Comparison of ENCODE assay signal across 12 cellular contexts in genomic region chr4:7929530-7929951, GRCh38. TPM values are rescaled to one million over a fixed set of nuclear protein-coding genes. Genes with fewer than 3 reads are reported as not detected.
DNase-seq lines count a peak whose midpoint lies in the region; ATAC-seq, FAIRE-seq and TF ChIP-seq lines count a peak whose summit lies in the region.
"Had no signal": no experiment of that assay in that cellular context is flagged by ENCODE, and none has a peak within 500 bp of the region (broad histone marks: within the 10 kb centered on the region; RNA-seq: fewer than 3 reads in every experiment).

No MANE protein-coding gene starts in this region.

- intact Hi-C loops in colonic mucosa (cut with DNase I) (no loop called here), HepG2 (cut with micrococcal nuclease; ENCODE audit: unreplicated experiment) (loop anchor here (1.0 to 5.0 kb wide), 4 partner anchors 53 to 125 kb away; no protein-coding TSS in a partner anchor)

- no peak overlapping the region for H3K4me3 Mint-ChIP-seq in activated T-cell treated with anti-CD3 and anti-CD28 coated beads, Interleukin-2, amount 50 U/mL, for 24 hours
- H3K4me3 Mint-ChIP-seq: natural killer cell had no signal

- H3K4me2 ChIP-seq in HepG2 (ENCODE audit: low read depth, low read length) = no peak overlapping the region

- no TSS peak for BruUV-seq in HepG2 (replicated peaks; lab: Mats Ljungman, UMichigan)

- H2AFZ ChIP-seq in HepG2 (ENCODE audit: low read length) = no peak overlapping the region

- H3K9me3 Mint-ChIP-seq in activated T-cell treated with anti-CD3 and anti-CD28 coated beads, Interleukin-2, amount 50 U/mL, for 24 hours = peaks cover 2% of the 10 kb centered on the region

- H3K9me3 ChIP-seq in colonic mucosa (no peaks in the 10 kb centered on the region), HepG2 (ENCODE audit: low read length) (peaks cover 8% of the 10 kb centered on the region)

- no peaks in the 10 kb centered on the region for H3K36me3 ChIP-seq in colonic mucosa
- no peaks in the 10 kb centered on the region; a peak in 1 of 5 replicates for H3K36me3 ChIP-seq in HepG2 (replicated peaks in 1 of 2; ENCODE audit: control insufficient read depth in 1 of 2, insufficient read depth in 2 of 2, low read length in 2 of 2)

- FAIRE-seq in HepG2 (lab: Jason Lieb, UNC) (no peak), GM12891 (lab: Jason Lieb, UNC) (no peak)

- DNase-seq in activated T-cell treated with anti-CD3 and anti-CD28 coated beads, Interleukin-2, amount 50 U/mL, for 24 hours = no peak
- no peak for DNase-seq in activated T-cell treated with anti-CD3 and anti-CD28 coated beads, Interleukin-2, amount 50 U/mL, for 48 hours
- DNase-seq in colonic mucosa = peak; percentile 80
- DNase-seq in HepG2 (ENCODE audit: low spot score) = no peak
- peak; percentile 56 for DNase-seq in ureter (ENCODE audit: low spot score)
- no peak for DNase-seq in GM12891 (ENCODE audit: insufficient read length, low spot score)
- no peak for DNase-seq in foreskin fibroblast
- DNase-seq: activated CD4-positive, alpha-beta T cell treated with anti-CD3 and anti-CD28 coated beads for 48 hours; Karpas-422; natural killer cell; RPMI8226 had no signal

- no peak for TF ChIP-seq CTCF in colonic mucosa (IDR thresholded peaks at IDR 0.05)
- TF ChIP-seq CTCF in HepG2 (CRISPR knock-in tag; IDR thresholded peaks at IDR 0.05) = no peak
- no peak for TF ChIP-seq CTCF in foreskin fibroblast (IDR thresholded peaks at IDR 0.05; ENCODE audit: low read depth, low read length)

- no peak for TF ChIP-seq POLR2A in HepG2 (IDR thresholded peaks at IDR 0.05; ENCODE audit: insufficient read depth in 1 of 2, low read depth in 2 of 2, low read length in 2 of 2)
- TF ChIP-seq POLR2A in GM12891 (IDR thresholded peaks at IDR 0.05; ENCODE audit: low read depth, low read length) = no peak

- H3K4me1 ChIP-seq in colonic mucosa (peaks cover 6% of the 10 kb centered on the region), HepG2 (ENCODE audit: insufficient read depth, low read length) (peaks cover 26% of the 10 kb centered on the region)

- ATAC-seq in HepG2 = peak; percentile 60
- ATAC-seq in GM21723 (IDR thresholded peaks at IDR 0.05; ENCODE audit: unreplicated experiment) = no peak
- ATAC-seq: natural killer cell had no signal

- peak overlapping the region; percentile 1 for H3K27ac Mint-ChIP-seq in activated T-cell treated with anti-CD3 and anti-CD28 coated beads, Interleukin-2, amount 50 U/mL, for 24 hours
- H3K27ac Mint-ChIP-seq: natural killer cell had no signal

- TF ChIP-seq RAD21 in HepG2 (CRISPR knock-in tag; IDR thresholded peaks at IDR 0.05) = no peak

- CTCF ChIA-PET in HepG2 (lab: Yijun Ruan, JAX; ENCODE audit: low intra/inter-chr PET ratio, low total read pairs) = interaction anchor here (0.9 to 1.9 kb wide), 2 partner anchors 83 to 126 kb away, joined by 3 to 6 read pairs; no protein-coding TSS in a partner anchor

- no peak overlapping the region for H3K9ac ChIP-seq in colonic mucosa (ENCODE audit: low read depth in 2 of 2, low read length in 2 of 2)
- no peak overlapping the region for H3K9ac ChIP-seq in HepG2 (ENCODE audit: insufficient read depth, low read depth, low read length)

- no peaks in the 10 kb centered on the region for H4K20me1 ChIP-seq in HepG2 (ENCODE audit: insufficient read depth, low read length)

- in situ Hi-C loops in HepG2 (cut with HindIII; ENCODE audit: extremely low pct_ligation_motif_present, low pct_unique_long_range_greater_than_20kb) = no loop called here

- no peaks in the 10 kb centered on the region for H3K27me3 Mint-ChIP-seq in activated T-cell treated with anti-CD3 and anti-CD28 coated beads, Interleukin-2, amount 50 U/mL, for 24 hours

- no peaks in the 10 kb centered on the region for H3K27me3 ChIP-seq in colonic mucosa
- H3K27me3 ChIP-seq in HepG2 (ENCODE audit: control insufficient read depth in 1 of 2, insufficient read depth in 2 of 2, low read length in 2 of 2) = no peaks in the 10 kb centered on the region

- POLR2A ChIA-PET in HepG2 (lab: Yijun Ruan, JAX) = interaction anchor here (2.0 kb wide), 1 partner anchor 10 kb away, joined by 7 read pairs; the partner anchor contains the start of gene AFAP1

- H3K79me2 ChIP-seq in HepG2 (ENCODE audit: insufficient read depth, low read length) = peaks cover 10% of the 10 kb centered on the region

- peak overlapping the region; percentile 48 for H3K27ac ChIP-seq in colonic mucosa
- H3K27ac ChIP-seq in HepG2 (ENCODE audit: extremely low read length, insufficient read depth, low read length) = no peak overlapping the region

- H3K4me1 Mint-ChIP-seq in activated T-cell treated with anti-CD3 and anti-CD28 coated beads, Interleukin-2, amount 50 U/mL, for 24 hours (ENCODE audit: low read depth) = peaks cover 22% of the 10 kb centered on the region

- WGBS in HepG2 (ENCODE audit: low lambda C conversion rate) = 38% methylated on average over 3 of the region's 6 CpGs

- TF ChIP-seq EP300 in HepG2 (IDR thresholded peaks at IDR 0.05; ENCODE audit: low read depth in 2 of 2, low read length in 2 of 2) (no peak), HepG2 (CRISPR knock-in tag; IDR thresholded peaks at IDR 0.05; ENCODE audit: borderline replicate concordance) (no peak)

- H3K36me3 Mint-ChIP-seq in activated T-cell treated with anti-CD3 and anti-CD28 coated beads, Interleukin-2, amount 50 U/mL, for 24 hours (ENCODE audit: low read depth) = peaks cover 12% of the 10 kb centered on the region
- H3K36me3 Mint-ChIP-seq: natural killer cell had no signal

- H3K4me3 ChIP-seq in colonic mucosa (no peak overlapping the region), HepG2 (replicated peaks in 1 of 3; ENCODE audit: insufficient read depth in 1 of 3, low read depth in 2 of 3, low read length in 3 of 3) (no peak overlapping the region), foreskin fibroblast (ENCODE audit: low read depth in 1 of 2, low read length in 2 of 2) (no peak overlapping the region)

TF ChIP-seq in HepG2, 621 proteins besides CTCF, POLR2A, EP300 and RAD21:
- TF ChIP-seq ZNF441 (CRISPR knock-in tag; IDR thresholded peaks at IDR 0.05; ENCODE audit: borderline replicate concordance) = no peak
- peak; percentile 85 for TF ChIP-seq ZNF263 (CRISPR knock-in tag; IDR thresholded peaks at IDR 0.05)
- no peak for TF ChIP-seq POLR2AphosphoS2 (IDR thresholded peaks at IDR 0.05; ENCODE audit: low read depth, low read length)

TF ChIP-seq in GM12891, 5 proteins besides CTCF, POLR2A, EP300 and RAD21:
- no peak for TF ChIP-seq SPI1 (IDR thresholded peaks at IDR 0.05; ENCODE audit: low read depth, low read length)
- TF ChIP-seq TAF1 (IDR thresholded peaks at IDR 0.05; ENCODE audit: low read depth, low read length) = no peak
- no peak for TF ChIP-seq POU2F2 (IDR thresholded peaks at IDR 0.05; ENCODE audit: low read depth, low read length)
- no peak for TF ChIP-seq PAX5 (IDR thresholded peaks at IDR 0.05; ENCODE audit: insufficient read depth, low read length, severe bottlenecking)
- no peak for TF ChIP-seq POLR2AphosphoS5 (IDR thresholded peaks at IDR 0.05; ENCODE audit: low read depth, low read length)
TF ChIP-seq in GM12891: peak in this region for 0.

RNA-seq across cellular contexts. Expression of gene AFAP1, which starts 10.1 kb away (rescaled TPM):
- total RNA-seq in colonic mucosa (10 to 100 TPM; 29.7 to 43.9 TPM), HepG2 (2016; rRNA removed; fragmentation: Illumina TruSeq; extraction: Trizol) (2.5 and 3.1 TPM in 2 replicates), ureter (29.5 TPM)
- total RNA-seq in HepG2 (2016; cell fraction: cytosol; rRNA removed; fragmentation: Illumina TruSeq; extraction: Trizol; ENCODE audit: low read depth) = 0.91 and 1.1 TPM in 2 replicates
- total RNA-seq in HepG2 (2016; cell fraction: insoluble cytoplasmic fraction; rRNA removed; fragmentation: Illumina TruSeq; extraction: Trizol) = 2.3 and 2.5 TPM in 2 replicates
- 1.3 and 1.6 TPM in 2 replicates for total RNA-seq in HepG2 (2016; cell fraction: membrane; rRNA removed; fragmentation: Illumina TruSeq; extraction: Trizol)
- total RNA-seq in HepG2 (2016; cell fraction: nucleus; rRNA removed; fragmentation: Illumina TruSeq; extraction: Trizol) = 3.2 and 3.5 TPM in 2 replicates
- 2.0 and 2.5 TPM in 2 replicates for polyA plus RNA-seq in HepG2 (2011; rRNA removed)
- polyA plus RNA-seq in HepG2 (2011; cell fraction: cytosol; rRNA removed) = 1.4 and 1.6 TPM in 2 replicates
- 5.5 and 8.2 TPM in 2 replicates for polyA plus RNA-seq in HepG2 (2011; cell fraction: nucleus; rRNA removed)
- polyA plus RNA-seq in HepG2 (2012) = 2.8 and 2.9 TPM in 2 replicates
- polyA plus RNA-seq in HepG2 (2016; cell fraction: cytosol; fragmentation: Illumina TruSeq; extraction: Trizol; ENCODE audit: low read depth) = 0.11 and 0.15 TPM in 2 replicates
- polyA plus RNA-seq in HepG2 (2016; cell fraction: insoluble cytoplasmic fraction; fragmentation: Illumina TruSeq; extraction: Trizol; ENCODE audit: low read depth) = 1.6 and 2.1 TPM in 2 replicates
- polyA plus RNA-seq in HepG2 (2016; cell fraction: membrane; fragmentation: Illumina TruSeq; extraction: Trizol; ENCODE audit: low read depth) = 0.37 and 0.58 TPM in 2 replicates
- polyA plus RNA-seq in HepG2 (2016; cell fraction: nucleus; fragmentation: Illumina TruSeq; extraction: Trizol; ENCODE audit: insufficient read depth, low read depth) = 2.7 and 3.5 TPM in 2 replicates
- 4.5 and 14.2 TPM in 2 replicates for polyA minus RNA-seq in HepG2 (2011; rRNA and poly(A)+ RNA removed; ENCODE audit: low replicate concordance)
- polyA minus RNA-seq in HepG2 (2011; cell fraction: cytosol; rRNA and poly(A)+ RNA removed) = 2.9 and 3.2 TPM in 2 replicates
- polyA minus RNA-seq in HepG2 (2011; cell fraction: nucleus; rRNA and poly(A)+ RNA removed) = 9.5 and 11.9 TPM in 2 replicates
- 1.3 TPM for polyA plus RNA-seq in GM12891 (2012; ENCODE audit: low read depth, missing spikeins)

Comparison
In these comparisons a context has a peak if more than half of its experiments do, and no peak if none do; other contexts are left out.
1. DNase-seq: peak in colonic mucosa (single experiment) and ureter (single experiment); none in activated T-cell treated with anti-CD3 and anti-CD28 coated beads, Interleukin-2, amount 50 U/mL, for 24 hours (single experiment), activated T-cell treated with anti-CD3 and anti-CD28 coated beads, Interleukin-2, amount 50 U/mL, for 48 hours (0 of 2), HepG2 (single experiment), GM12891 (single experiment) and foreskin fibroblast (0 of 2).